In genomic region chr11:96168623-96169022, GRCh38 we compare ENCODE assay signal across 9 cellular contexts.
A peak's percentile ranks its signal among the peaks of the same experiment; 100 is the strongest.
DNase-seq lines count a peak whose midpoint lies in the region; ATAC-seq, FAIRE-seq and TF ChIP-seq lines count a peak whose summit lies in the region.
"Had no signal": no experiment of that assay in that cellular context is flagged by ENCODE, and none has a peak within 500 bp of the region (broad histone marks: within the 10 kb centered on the region; RNA-seq: fewer than 3 reads in every experiment).

No MANE protein-coding gene starts in this region.

- no peak overlapping the region for H2AFZ ChIP-seq in keratinocyte (ENCODE audit: control insufficient read depth, low read length)

- intact Hi-C loops in activated CD4-positive, alpha-beta T cell treated with anti-CD3 and anti-CD28 coated beads for 36 hours (cut with DNase I, micrococcal nuclease), result loop anchor here in 1 of 2 experiments (2.0 kb wide), 1 partner anchor 20 kb away; no protein-coding TSS in a partner anchor
- intact Hi-C loops in adrenal gland (cut with DNase I), result no loop called here

- POLR2A ChIA-PET in activated CD4-positive, alpha-beta T cell treated with anti-CD3 and anti-CD28 coated beads for 36 hours (lab: Charles Lee), result no interaction called here

- H3K27me3 ChIP-seq in adrenal gland, result no peaks in the 10 kb centered on the region
- H3K27me3 ChIP-seq in keratinocyte (ENCODE audit: control insufficient read depth, extremely low read depth, insufficient read depth, low read length), result no peaks in the 10 kb centered on the region
- H3K27me3 ChIP-seq in suprapubic skin, result no peaks in the 10 kb centered on the region

- peak overlapping the region in 2 of 5 donors; percentile 39 to 73 for H3K27ac ChIP-seq in adrenal gland
- no peak overlapping the region for H3K27ac ChIP-seq in keratinocyte (ENCODE audit: control insufficient read depth, insufficient read depth, low read length)
- peak overlapping the region; percentile 59 for H3K27ac ChIP-seq in suprapubic skin

- peak overlapping the region; percentile 79 for H3K27ac Mint-ChIP-seq in activated CD4-positive, alpha-beta T cell treated with anti-CD3 and anti-CD28 coated beads for 36 hours

- H3K4me1 ChIP-seq in adrenal gland (replicated peaks in 1 of 2) (peaks cover 3 to 26% of the 10 kb centered on the region in 2 donors), keratinocyte (ENCODE audit: control insufficient read depth, extremely low read depth, insufficient read depth, low read length) (peaks cover 11% of the 10 kb centered on the region), suprapubic skin (peaks cover 42% of the 10 kb centered on the region)

- no peaks in the 10 kb centered on the region for H3K79me2 ChIP-seq in keratinocyte (ENCODE audit: control insufficient read depth, insufficient read depth, low read length)

- TF ChIP-seq POLR2A in adrenal gland (IDR thresholded peaks at IDR 0.05) (no peak), suprapubic skin (IDR thresholded peaks at IDR 0.05) (no peak)

- no peak for TF ChIP-seq EP300 in suprapubic skin (IDR thresholded peaks at IDR 0.05)

- peak; percentile 83 for FAIRE-seq in keratinocyte (lab: Jason Lieb, UNC)
- FAIRE-seq: A204.1 had no signal

- TF ChIP-seq CTCF in adrenal gland (IDR thresholded peaks at IDR 0.05) (peak in 1 of 6 experiments; percentile 18), keratinocyte (optimal IDR thresholded peaks at IDR 0.05 in 1 of 3, IDR thresholded peaks at IDR 0.05 in 1 of 3, conservative IDR thresholded peaks at IDR 0.05 in 1 of 3; ENCODE audit: extremely low read depth in 1 of 3, insufficient read depth in 2 of 3, low read length in 3 of 3) (no peak), suprapubic skin (IDR thresholded peaks at IDR 0.05) (no peak)

- DNase-seq in activated CD4-positive, alpha-beta T cell treated with anti-CD3 and anti-CD28 coated beads for 36 hours, result peak; percentile 51
- no peak for DNase-seq in activated CD4-positive, alpha-beta T cell treated with anti-CD3 and anti-CD28 coated beads for 1 hour
- DNase-seq in adrenal gland (peak; percentile 26 to 77 (median 67)), keratinocyte (ENCODE audit: low read depth, low spot score) (no peak), suprapubic skin (ENCODE audit: low spot score in 2 of 2) (peak in 1 of 2 donors; percentile 72), NCI-H2171 treated with DMSO at 0.1 percent for 48 hours (lab: John Stamatoyannopoulos, UW) (no peak)

- no peaks in the 10 kb centered on the region for H3K9me3 ChIP-seq in adrenal gland (replicated peaks in 1 of 3)
- H3K9me3 ChIP-seq in keratinocyte (ENCODE audit: control insufficient read depth, low read depth, low read length), result no peaks in the 10 kb centered on the region
- H3K9me3 ChIP-seq in suprapubic skin, result no peaks in the 10 kb centered on the region

- H3K4me3 ChIP-seq in adrenal gland, result no peak overlapping the region
- no peak overlapping the region for H3K4me3 ChIP-seq in keratinocyte (ENCODE audit: control insufficient read depth in 2 of 3, extremely low read depth in 1 of 3, insufficient read depth in 2 of 3, low read depth in 1 of 3, low read length in 3 of 3)
- no peak overlapping the region for H3K4me3 ChIP-seq in suprapubic skin

- CTCF ChIA-PET in activated CD4-positive, alpha-beta T cell treated with anti-CD3 and anti-CD28 coated beads for 36 hours (lab: Charles Lee), result interaction anchor here (0.7 to 1.3 kb wide), 4 partner anchors 11 to 174 kb away, joined by 3 to 7 read pairs (median 4); partner anchors contain the start of gene MAML2

- peak overlapping the region; percentile 2 for H3K4me2 ChIP-seq in keratinocyte (ENCODE audit: control insufficient read depth, extremely low read depth, insufficient read depth, low read depth, low read length)

- no peak overlapping the region for H3K4me3 Mint-ChIP-seq in activated CD4-positive, alpha-beta T cell treated with anti-CD3 and anti-CD28 coated beads for 36 hours

- no peaks in the 10 kb centered on the region for H3K9me1 ChIP-seq in keratinocyte (ENCODE audit: control insufficient read depth, extremely low read depth, insufficient read depth, low read length)

- H4K20me1 ChIP-seq in keratinocyte (ENCODE audit: control insufficient read depth, extremely low read depth, insufficient read depth, low read length), result no peaks in the 10 kb centered on the region

- dilution Hi-C loops in keratinocyte (cut with MboI; ENCODE audit: extremely low pct_ligation_motif_present, low sequenced_read_pairs), result no loop called here

- ATAC-seq in activated CD4-positive, alpha-beta T cell treated with anti-CD3 and anti-CD28 coated beads for 36 hours, result peak; percentile 88
- ATAC-seq in GM18498 (IDR thresholded peaks at IDR 0.05; ENCODE audit: unreplicated experiment) (no peak), HG02870 (IDR thresholded peaks at IDR 0.05; ENCODE audit: unreplicated experiment) (no peak)

- no peaks in the 10 kb centered on the region for H3K9me3 Mint-ChIP-seq in activated CD4-positive, alpha-beta T cell treated with anti-CD3 and anti-CD28 coated beads for 36 hours (ENCODE audit: low read depth)

- H3K9ac ChIP-seq in keratinocyte (ENCODE audit: control insufficient read depth, extremely low read depth, insufficient read depth, low read length), result no peak overlapping the region

- H3K4me1 Mint-ChIP-seq in activated CD4-positive, alpha-beta T cell treated with anti-CD3 and anti-CD28 coated beads for 36 hours, result peaks cover 77% of the 10 kb centered on the region

- WGBS in adrenal gland, 4 donors, result 4 to 14% (median 10%) methylated on average over 2 of the region's 2 CpGs
- 21% methylated on average over 2 of the region's 2 CpGs for WGBS in suprapubic skin

- H3K27me3 Mint-ChIP-seq in activated CD4-positive, alpha-beta T cell treated with anti-CD3 and anti-CD28 coated beads for 36 hours, result no peaks in the 10 kb centered on the region

- peaks cover 33% of the 10 kb centered on the region for H3K36me3 Mint-ChIP-seq in activated CD4-positive, alpha-beta T cell treated with anti-CD3 and anti-CD28 coated beads for 36 hours (ENCODE audit: low read depth)

- H3K36me3 ChIP-seq in adrenal gland (replicated peaks in 1 of 2) (no peaks in the 10 kb centered on the region), keratinocyte (ENCODE audit: control insufficient read depth in 2 of 2, extremely low read depth in 1 of 2, insufficient read depth in 2 of 2, low read length in 2 of 2) (no peaks in the 10 kb centered on the region), suprapubic skin (no peaks in the 10 kb centered on the region)

Comparison
In these comparisons a context has a peak if more than half of its experiments do, and no peak if none do; other contexts are left out.
1. DNase-seq: peak in activated CD4-positive, alpha-beta T cell treated with anti-CD3 and anti-CD28 coated beads for 36 hours (single experiment) and adrenal gland (7 of 7); none in activated CD4-positive, alpha-beta T cell treated with anti-CD3 and anti-CD28 coated beads for 1 hour (single experiment), keratinocyte (single experiment) and NCI-H2171 treated with DMSO at 0.1 percent for 48 hours (single experiment).